Comparison of ENCODE assay signal across 11 cellular contexts in the genomic region with DNA sequence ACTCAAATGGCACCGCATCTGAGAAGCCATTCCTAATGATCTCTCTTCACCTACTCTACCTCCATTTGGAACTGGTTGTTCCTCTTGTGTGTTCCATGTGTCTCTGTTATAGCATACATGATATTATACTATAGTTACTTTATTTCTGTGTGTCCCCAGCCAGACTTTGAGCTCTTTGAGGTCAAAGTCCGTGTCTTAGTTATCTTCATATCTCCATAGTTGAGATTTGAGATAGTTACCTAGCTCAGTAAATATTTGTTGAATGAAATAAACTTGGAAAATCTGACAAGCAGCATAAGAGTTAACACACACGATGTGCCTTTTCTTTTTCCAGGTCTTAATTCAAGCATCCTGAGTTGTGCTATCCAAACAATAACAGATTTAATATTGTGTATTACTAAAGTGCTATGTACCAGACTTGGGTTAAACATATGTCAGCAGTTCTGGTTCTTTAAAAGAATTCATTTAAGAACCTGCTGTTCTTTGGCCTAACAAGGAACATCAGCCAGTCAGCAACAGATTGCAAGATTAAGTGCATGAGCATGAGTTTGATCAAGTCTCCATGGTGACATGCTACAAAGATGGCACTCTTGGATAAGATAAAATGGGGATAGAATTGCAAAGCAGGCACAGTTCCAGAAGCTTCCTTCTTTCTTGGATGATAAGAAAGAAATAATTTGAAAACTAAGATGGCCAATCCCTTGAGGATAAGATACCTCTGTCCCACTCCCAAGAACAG.
"Had no signal": no experiment of that assay in that cellular context is flagged by ENCODE, and none has a peak within 500 bp of the region (broad histone marks: within the 10 kb centered on the region; RNA-seq: fewer than 3 reads in every experiment).

No MANE protein-coding gene starts in this region.

- FAIRE-seq: endothelial cell of umbilical vein had no signal

- H3K4me3 ChIP-seq: coronary artery, right atrium auricular region, smooth muscle cell had no signal

- H3K27me3 ChIP-seq: right atrium auricular region had no signal

- DNase-seq: effector CD4-positive, alpha-beta T cell; endodermal cell; foreskin keratinocyte; mammary epithelial cell; natural killer cell; stimulated activated CD4-positive, alpha-beta T cell treated with anti-CD3 and anti-CD28 coated beads, Interleukin-2, amount 100 ng/mL, for 48 hours; stimulated activated naive CD4-positive, alpha-beta T cell treated with Interleukin-2 at 50 U/mL for 16 hours had no signal

- H3K4me2 ChIP-seq: smooth muscle cell had no signal

- H3K4me1 ChIP-seq: foreskin keratinocyte, right atrium auricular region had no signal

- H3K9me3 ChIP-seq: right atrium auricular region had no signal

- H3K27ac ChIP-seq: coronary artery, foreskin keratinocyte, right atrium auricular region had no signal

- H3K36me3 ChIP-seq: right atrium auricular region had no signal

- ATAC-seq: foreskin keratinocyte, natural killer cell had no signal
